Comparison of ENCODE assay signal across 8 cellular contexts in genomic region chr16:27639588-27640276, GRCh38.
DNase-seq lines count a peak whose midpoint lies in the region; ATAC-seq, FAIRE-seq and TF ChIP-seq lines count a peak whose summit lies in the region.

No MANE protein-coding gene starts in this region.

- POLR2A ChIA-PET in activated CD4-positive, alpha-beta T cell treated with anti-CD3 and anti-CD28 coated beads for 36 hours (lab: Charles Lee): no interaction called here
- POLR2A ChIA-PET in HEK293T (lab: Yijun Ruan, JAX): no interaction called here

- CTCF ChIA-PET in activated CD4-positive, alpha-beta T cell treated with anti-CD3 and anti-CD28 coated beads for 36 hours (lab: Charles Lee): interaction anchor here (1.2 to 1.7 kb wide), 3 partner anchors 11 to 431 kb away, joined by 4 to 6 read pairs (median 4); no protein-coding TSS in a partner anchor
- CTCF ChIA-PET in HEK293T (lab: Yijun Ruan, JAX): interaction anchor here (0.6 to 1.8 kb wide), 13 partner anchors 9 to 431 kb away, joined by 3 to 9 read pairs (median 4); no protein-coding TSS in a partner anchor

- no peak overlapping the region for H3K27ac Mint-ChIP-seq in activated CD4-positive, alpha-beta T cell treated with anti-CD3 and anti-CD28 coated beads for 36 hours
- H3K27ac Mint-ChIP-seq in astrocyte (ENCODE audit: unreplicated experiment): no peak overlapping the region

- peak; percentile 86 for TF ChIP-seq CTCF in astrocyte (IDR thresholded peaks at IDR 0.05; ENCODE audit: insufficient read depth, low read depth, low read length)
- peak; percentile 67 for TF ChIP-seq CTCF in smooth muscle cell (IDR thresholded peaks at IDR 0.05; ENCODE audit: borderline replicate concordance, insufficient read depth, poor library complexity, severe bottlenecking)

- no peak overlapping the region for H3K4me2 ChIP-seq in astrocyte (ENCODE audit: low read length)
- H3K4me2 ChIP-seq in smooth muscle cell: no peak overlapping the region

- H3K4me3 ChIP-seq in astrocyte (ENCODE audit: insufficient read depth, low read depth, low read length) (no peak overlapping the region), smooth muscle cell (no peak overlapping the region)

- peaks cover 4% of the 10 kb centered on the region for H3K36me3 Mint-ChIP-seq in activated CD4-positive, alpha-beta T cell treated with anti-CD3 and anti-CD28 coated beads for 36 hours (ENCODE audit: low read depth)
- H3K36me3 Mint-ChIP-seq in astrocyte (ENCODE audit: low read depth, unreplicated experiment): peaks cover 17% of the 10 kb centered on the region

- intact Hi-C loops in activated CD4-positive, alpha-beta T cell treated with anti-CD3 and anti-CD28 coated beads for 36 hours (cut with DNase I, micrococcal nuclease): loop anchor here (2.0 to 10.0 kb wide), 3 partner anchors 225 to 431 kb away; no protein-coding TSS in a partner anchor

- H3K9ac ChIP-seq in astrocyte (ENCODE audit: low read length) (no peak overlapping the region), smooth muscle cell (ENCODE audit: low read depth) (no peak overlapping the region)

- peak; percentile 57 for DNase-seq in activated CD4-positive, alpha-beta T cell treated with anti-CD3 and anti-CD28 coated beads for 36 hours
- DNase-seq in activated CD4-positive, alpha-beta T cell treated with anti-CD3 and anti-CD28 coated beads, Interleukin-2, amount 50 U/mL, for 1 hour: no peak
- DNase-seq in HEK293T (ENCODE audit: extremely low spot score): peak; percentile 65
- peak; percentile 40 for DNase-seq in NCI-H510A treated with DMSO at 0.1 percent for 48 hours (lab: John Stamatoyannopoulos, UW)
- peak; percentile 27 for DNase-seq in astrocyte (ENCODE audit: low read depth)
- DNase-seq in iPS DF 4.7 (ENCODE audit: extremely low read depth, low spot score): peak; percentile 38
- DNase-seq in smooth muscle cell (lab: John Stamatoyannopoulos, UW; ENCODE audit: unreplicated experiment): no peak
- DNase-seq in NCI-H345 treated with DMSO at 0.1 percent for 48 hours (lab: John Stamatoyannopoulos, UW; ENCODE audit: unreplicated experiment): no peak

- H3K27ac ChIP-seq in astrocyte (ENCODE audit: low read depth, low read length) (no peak overlapping the region), smooth muscle cell (ENCODE audit: low read depth) (no peak overlapping the region)

- H3F3A ChIP-seq in smooth muscle cell (ENCODE audit: low read depth): no peaks in the 10 kb centered on the region

- no peaks in the 10 kb centered on the region for H3K27me3 Mint-ChIP-seq in activated CD4-positive, alpha-beta T cell treated with anti-CD3 and anti-CD28 coated beads for 36 hours
- no peaks in the 10 kb centered on the region for H3K27me3 Mint-ChIP-seq in astrocyte (ENCODE audit: low read depth, unreplicated experiment)

- peak; percentile 83 for ATAC-seq in activated CD4-positive, alpha-beta T cell treated with anti-CD3 and anti-CD28 coated beads for 36 hours

- H3K27me3 ChIP-seq in astrocyte (ENCODE audit: insufficient read depth, low read length): no peaks in the 10 kb centered on the region
- H3K27me3 ChIP-seq in smooth muscle cell (ENCODE audit: low read depth): no peaks in the 10 kb centered on the region

- no peaks in the 10 kb centered on the region for H3K9me3 Mint-ChIP-seq in activated CD4-positive, alpha-beta T cell treated with anti-CD3 and anti-CD28 coated beads for 36 hours (ENCODE audit: low read depth)
- no peaks in the 10 kb centered on the region for H3K9me3 Mint-ChIP-seq in astrocyte (ENCODE audit: unreplicated experiment)

- H3K9me3 ChIP-seq in astrocyte (ENCODE audit: insufficient read depth, low read depth, low read length): no peaks in the 10 kb centered on the region
- no peaks in the 10 kb centered on the region for H3K9me3 ChIP-seq in smooth muscle cell (replicated peaks; ENCODE audit: low read depth)

- H2AFZ ChIP-seq in astrocyte (ENCODE audit: low read depth, low read length) (no peak overlapping the region), smooth muscle cell (ENCODE audit: low read depth) (no peak overlapping the region)

- H4K20me1 ChIP-seq in astrocyte (ENCODE audit: insufficient read depth, low read length) (peaks cover 6% of the 10 kb centered on the region), smooth muscle cell (ENCODE audit: low read depth) (peaks cover 5% of the 10 kb centered on the region)

- peak; percentile 34 for FAIRE-seq in astrocyte (lab: Jason Lieb, UNC)

- no peaks in the 10 kb centered on the region for H3K79me2 ChIP-seq in astrocyte (ENCODE audit: insufficient read depth, low read length)
- no peaks in the 10 kb centered on the region for H3K79me2 ChIP-seq in smooth muscle cell (ENCODE audit: low read depth)

- H3K4me1 ChIP-seq in astrocyte (ENCODE audit: insufficient read depth, low read length): no peaks in the 10 kb centered on the region
- H3K4me1 ChIP-seq in smooth muscle cell (ENCODE audit: low read depth): no peaks in the 10 kb centered on the region

- H3K4me1 Mint-ChIP-seq in activated CD4-positive, alpha-beta T cell treated with anti-CD3 and anti-CD28 coated beads for 36 hours: no peaks in the 10 kb centered on the region
- H3K4me1 Mint-ChIP-seq in astrocyte (ENCODE audit: low read depth, unreplicated experiment): peaks cover 2% of the 10 kb centered on the region

- H3K36me3 ChIP-seq in astrocyte (ENCODE audit: insufficient read depth, low read length) (no peaks in the 10 kb centered on the region), smooth muscle cell (ENCODE audit: low read depth) (no peaks in the 10 kb centered on the region)

- 34% methylated on average over 6 of the region's 6 CpGs for WGBS in smooth muscle cell (ENCODE audit: low lambda C conversion rate)

- no peak overlapping the region for H3K4me3 Mint-ChIP-seq in activated CD4-positive, alpha-beta T cell treated with anti-CD3 and anti-CD28 coated beads for 36 hours
- H3K4me3 Mint-ChIP-seq in astrocyte (ENCODE audit: unreplicated experiment): no peak overlapping the region

TF ChIP-seq in HEK293T, 16 proteins besides CTCF, POLR2A, EP300 and RAD21:
- TF ChIP-seq ZNF384 (IDR thresholded peaks at IDR 0.05) (no peak), BHLHE40 (IDR thresholded peaks at IDR 0.05; ENCODE audit: borderline replicate concordance) (no peak), HDGF (IDR thresholded peaks at IDR 0.05; ENCODE audit: borderline replicate concordance) (no peak), TARDBP (IDR thresholded peaks at IDR 0.05) (no peak), SP1 (IDR thresholded peaks at IDR 0.05) (no peak), ELF4 (IDR thresholded peaks at IDR 0.05) (no peak), SUZ12 (IDR thresholded peaks at IDR 0.05) (no peak)

Comparison
In these comparisons a context has a peak if more than half of its experiments do, and no peak if none do; other contexts are left out.
1. DNase-seq: peak in activated CD4-positive, alpha-beta T cell treated with anti-CD3 and anti-CD28 coated beads for 36 hours (single experiment), HEK293T (single experiment), NCI-H510A treated with DMSO at 0.1 percent for 48 hours (single experiment), astrocyte (single experiment) and iPS DF 4.7 (single experiment); none in activated CD4-positive, alpha-beta T cell treated with anti-CD3 and anti-CD28 coated beads, Interleukin-2, amount 50 U/mL, for 1 hour (single experiment), smooth muscle cell (single experiment) and NCI-H345 treated with DMSO at 0.1 percent for 48 hours (single experiment).